ENCODE assay signal across 7 cellular contexts in genomic region chr14:24972844-24973243, GRCh38.
"Had no signal": no experiment of that assay in that cellular context is flagged by ENCODE, and none has a peak within 500 bp of the region (broad histone marks: within the 10 kb centered on the region; RNA-seq: fewer than 3 reads in every experiment).

No MANE protein-coding gene starts in this region.

- H3K27ac ChIP-seq: HL-60, KMS-11 had no signal

- H3K4me3 ChIP-seq: K562 had no signal

- H3K4me2 ChIP-seq: KMS-11 had no signal

- DNase-seq: IMR-90, KBM-7, KG1 had no signal

- ATAC-seq: K562 had no signal

- FAIRE-seq: HTR-8/SVneo, K562 had no signal

- H3K9ac ChIP-seq: KMS-11 had no signal
